1 cellular context compared by ENCODE assay signal in genomic region chr5:53782620-53783019, GRCh38.
TF ChIP-seq lines count a peak whose summit lies in the region.

No MANE protein-coding gene starts in this region.

TF ChIP-seq in GM23338, 12 proteins besides CTCF, POLR2A, EP300 and RAD21 (continued from another document):
- TF ChIP-seq ETS1 (IDR thresholded peaks at IDR 0.05): no peak
- no peak for TF ChIP-seq ZNF462 (CRISPR knock-in tag; IDR thresholded peaks at IDR 0.05)
- TF ChIP-seq JUNB (IDR thresholded peaks at IDR 0.05; ENCODE audit: unreplicated experiment): no peak
- TF ChIP-seq POLR2AphosphoS5 (IDR thresholded peaks at IDR 0.05; ENCODE audit: low read depth): no peak
- TF ChIP-seq NANOG (IDR thresholded peaks at IDR 0.05; ENCODE audit: borderline replicate concordance): no peak
- TF ChIP-seq EZH2phosphoT487 (IDR thresholded peaks at IDR 0.05; ENCODE audit: unreplicated experiment): no peak
- TF ChIP-seq REST (IDR thresholded peaks at IDR 0.05; ENCODE audit: unreplicated experiment): no peak
- TF ChIP-seq CREB1 (CRISPR knock-in tag; IDR thresholded peaks at IDR 0.05; ENCODE audit: low read depth): no peak
